ENCODE assay signal across 1 cellular context in the genomic region with DNA sequence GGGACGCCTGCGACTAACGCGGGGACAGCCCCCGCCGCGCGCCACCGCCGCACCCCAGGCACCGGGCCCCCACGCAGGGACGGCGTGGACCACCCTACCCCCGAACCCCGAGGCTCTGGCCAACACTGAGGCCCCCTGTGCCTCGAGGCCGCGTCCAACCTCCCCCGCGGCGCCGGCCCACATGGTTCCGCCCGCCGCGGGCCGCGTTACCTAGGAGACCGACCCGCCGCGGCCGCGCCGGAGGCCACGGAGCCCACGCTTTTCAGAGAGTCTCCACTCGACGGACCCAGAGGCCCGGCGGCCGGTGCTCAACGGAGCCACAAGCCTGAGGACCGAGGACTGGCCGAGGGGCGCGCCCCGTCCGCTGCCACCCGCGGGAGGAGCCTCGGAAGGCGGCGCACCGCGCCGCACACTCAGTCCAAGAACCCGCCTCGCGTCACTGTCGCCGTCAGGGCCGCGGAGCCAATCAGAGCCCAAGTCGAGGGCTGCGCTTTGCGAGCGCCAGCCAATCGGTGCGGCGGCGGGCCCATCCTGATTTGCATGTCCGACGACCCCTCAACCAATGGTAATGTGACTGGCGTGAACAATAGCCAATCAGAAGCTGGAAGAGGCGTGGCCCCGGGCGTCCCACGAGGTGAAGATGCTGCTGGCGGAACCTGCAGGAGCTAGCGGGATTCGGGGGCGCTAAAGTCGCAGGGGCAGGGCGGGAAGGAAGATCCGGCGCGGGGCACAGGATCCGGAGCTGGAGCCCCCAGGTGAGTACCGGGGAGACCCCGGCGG.
TF ChIP-seq lines count a peak whose summit lies in the region.

NPHP4 (minus strand) TSS at position 392 of the 780 bp plus-strand sequence. CDS start 6,136 bp downstream, outside the sequence.

TF ChIP-seq in K562, 482 proteins besides CTCF, POLR2A, EP300 and RAD21 (continued from another document):
- peak; percentile 33; the same call in 1 of the 2 replicates for TF ChIP-seq USF2 (CRISPR knock-in tag; IDR thresholded peaks at IDR 0.05)
- no peak for TF ChIP-seq JUNB (CRISPR knock-in tag; conservative IDR thresholded peaks at IDR 0.05)
- TF ChIP-seq ESRRA (IDR thresholded peaks at IDR 0.05; ENCODE audit: borderline replicate concordance, low read depth): peak; percentile 50; the same call in 1 of the 2 replicates
- peak; percentile 85; the same call in 1 of the 2 replicates for TF ChIP-seq HMGXB4 (CRISPR knock-in tag; IDR thresholded peaks at IDR 0.05)
- TF ChIP-seq ID3 (CRISPR knock-in tag; IDR thresholded peaks at IDR 0.05): no peak
- TF ChIP-seq ID3 (tag; IDR thresholded peaks at IDR 0.05): peak; percentile 48; the same call in 1 of the 2 replicates
- TF ChIP-seq PHF8 (IDR thresholded peaks at IDR 0.05; ENCODE audit: borderline replicate concordance, low read length): peak; percentile 80; the same call in 1 of the 2 replicates
- TF ChIP-seq ZBTB33 (CRISPR knock-in tag; IDR thresholded peaks at IDR 0.05): no peak
- TF ChIP-seq, protein P1, sequence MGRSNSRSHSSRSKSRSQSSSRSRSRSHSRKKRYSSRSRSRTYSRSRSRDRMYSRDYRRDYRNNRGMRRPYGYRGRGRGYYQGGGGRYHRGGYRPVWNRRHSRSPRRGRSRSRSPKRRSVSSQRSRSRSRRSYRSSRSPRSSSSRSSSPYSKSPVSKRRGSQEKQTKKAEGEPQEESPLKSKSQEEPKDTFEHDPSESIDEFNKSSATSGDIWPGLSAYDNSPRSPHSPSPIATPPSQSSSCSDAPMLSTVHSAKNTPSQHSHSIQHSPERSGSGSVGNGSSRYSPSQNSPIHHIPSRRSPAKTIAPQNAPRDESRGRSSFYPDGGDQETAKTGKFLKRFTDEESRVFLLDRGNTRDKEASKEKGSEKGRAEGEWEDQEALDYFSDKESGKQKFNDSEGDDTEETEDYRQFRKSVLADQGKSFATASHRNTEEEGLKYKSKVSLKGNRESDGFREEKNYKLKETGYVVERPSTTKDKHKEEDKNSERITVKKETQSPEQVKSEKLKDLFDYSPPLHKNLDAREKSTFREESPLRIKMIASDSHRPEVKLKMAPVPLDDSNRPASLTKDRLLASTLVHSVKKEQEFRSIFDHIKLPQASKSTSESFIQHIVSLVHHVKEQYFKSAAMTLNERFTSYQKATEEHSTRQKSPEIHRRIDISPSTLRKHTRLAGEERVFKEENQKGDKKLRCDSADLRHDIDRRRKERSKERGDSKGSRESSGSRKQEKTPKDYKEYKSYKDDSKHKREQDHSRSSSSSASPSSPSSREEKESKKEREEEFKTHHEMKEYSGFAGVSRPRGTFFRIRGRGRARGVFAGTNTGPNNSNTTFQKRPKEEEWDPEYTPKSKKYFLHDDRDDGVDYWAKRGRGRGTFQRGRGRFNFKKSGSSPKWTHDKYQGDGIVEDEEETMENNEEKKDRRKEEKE (IDR thresholded peaks at IDR 0.05; ENCODE audit: borderline replicate concordance in 1 of 2, control insufficient read depth in 1 of 2, low read depth in 2 of 2, low read length in 1 of 2): peak in 1 of 2 experiments; percentile 96; a peak in 3 of 4 replicates
- peak; percentile 100 for TF ChIP-seq PKNOX1 (IDR thresholded peaks at IDR 0.05)
